In the genomic region with DNA sequence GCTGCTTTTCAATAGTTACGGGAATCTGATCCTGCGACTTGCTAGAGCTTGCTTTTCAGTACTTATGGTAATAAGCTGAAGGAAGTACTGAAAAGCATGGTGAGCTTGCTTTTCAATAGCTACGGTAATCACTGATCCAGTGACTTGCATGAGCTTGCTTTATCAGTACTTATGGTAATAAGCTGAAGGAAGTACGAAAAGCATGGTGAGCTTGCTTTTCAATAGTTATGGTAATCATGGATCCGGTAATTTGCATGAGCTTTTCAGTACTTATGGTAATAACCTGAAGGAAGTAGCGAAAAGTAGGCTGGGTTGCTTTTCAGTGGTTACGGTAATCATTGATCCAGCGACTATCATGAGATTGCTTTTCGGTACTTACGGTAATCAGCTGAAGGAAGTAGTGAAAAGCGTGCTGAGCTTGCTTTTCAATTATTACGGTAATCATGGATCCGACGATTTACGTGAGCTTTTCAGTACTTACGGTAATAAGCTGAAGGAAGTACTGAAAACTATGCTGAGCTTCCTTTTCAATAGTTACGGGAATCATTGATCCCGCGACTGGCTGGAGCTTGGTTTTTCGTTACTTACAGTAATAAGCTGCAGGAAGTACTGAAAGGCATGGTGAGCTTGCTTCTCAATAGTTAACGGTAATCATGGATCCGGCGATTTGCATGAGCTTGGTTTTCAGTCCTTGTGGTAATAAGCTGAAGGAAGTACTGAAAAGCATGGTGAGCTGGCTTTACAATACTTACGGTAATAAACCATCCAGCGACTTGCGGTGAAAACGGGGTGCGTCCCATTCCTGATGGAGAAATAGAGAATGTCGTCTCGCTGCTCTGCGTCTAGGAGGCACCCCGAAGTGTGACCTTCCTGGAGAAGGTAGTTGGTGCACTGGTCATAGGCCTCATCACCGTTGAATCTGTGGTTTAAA, we compare ENCODE assay signal across 8 cellular contexts. TPM values are rescaled to one million over a fixed set of nuclear protein-coding genes. Genes with fewer than 3 reads are reported as not detected.
DNase-seq lines count a peak whose midpoint lies in the region; ATAC-seq and TF ChIP-seq lines count a peak whose summit lies in the region.

No MANE protein-coding gene starts in this region.

- peaks cover 43% of the 10 kb centered on the region for H3K4me1 Mint-ChIP-seq in activated CD4-positive, alpha-beta T cell treated with anti-CD3 and anti-CD28 coated beads, Interleukin-2, amount 10 ng/mL, durations not matched to agents 7 days and 5 days

- no peaks in the 10 kb centered on the region for H3K27me3 ChIP-seq in upper lobe of left lung

- peak overlapping the region; percentile 66 for H3K4me3 Mint-ChIP-seq in activated CD4-positive, alpha-beta T cell treated with anti-CD3 and anti-CD28 coated beads, Interleukin-2, amount 10 ng/mL, durations not matched to agents 7 days and 5 days

- POLR2A ChIA-PET in activated CD4-positive, alpha-beta T cell treated with anti-CD3 and anti-CD28 coated beads, Interleukin-2, amount 10 ng/mL, durations not matched to agents 7 days and 5 days (lab: Charles Lee) = no interaction called here

- no peak for TF ChIP-seq CTCF in upper lobe of left lung (IDR thresholded peaks at IDR 0.05)

- CTCF ChIA-PET in activated CD4-positive, alpha-beta T cell treated with anti-CD3 and anti-CD28 coated beads, Interleukin-2, amount 10 ng/mL, durations not matched to agents 7 days and 5 days (lab: Charles Lee) = no interaction called here

- TF ChIP-seq POLR2A in upper lobe of left lung (IDR thresholded peaks at IDR 0.05) = no peak

- H3K27ac ChIP-seq in epithelial cell of prostate (no peak overlapping the region), upper lobe of left lung (no peak overlapping the region)

- no peaks in the 10 kb centered on the region for H3K36me3 ChIP-seq in upper lobe of left lung

- peaks cover 6% of the 10 kb centered on the region for H3K9me3 Mint-ChIP-seq in activated CD4-positive, alpha-beta T cell treated with anti-CD3 and anti-CD28 coated beads, Interleukin-2, amount 10 ng/mL, durations not matched to agents 7 days and 5 days

- peak overlapping the region; percentile 33 for H3K27ac Mint-ChIP-seq in activated CD4-positive, alpha-beta T cell treated with anti-CD3 and anti-CD28 coated beads, Interleukin-2, amount 10 ng/mL, durations not matched to agents 7 days and 5 days

- 2 to 5% methylated on average over 33 of the region's 33 CpGs for WGBS in upper lobe of left lung, 2 donors

- H3K9me3 ChIP-seq in upper lobe of left lung = no peaks in the 10 kb centered on the region

- ATAC-seq in upper lobe of left lung (ENCODE audit: low FRiP score in 2 of 2) = peak in 1 of 2 donors; percentile 92

- H3K4me1 ChIP-seq in upper lobe of left lung = peaks cover 10 to 25% (median 12%) of the 10 kb centered on the region in 4 donors

- TF ChIP-seq EP300 in upper lobe of left lung (IDR thresholded peaks at IDR 0.05) = no peak

- peaks cover 4% of the 10 kb centered on the region for H3K27me3 Mint-ChIP-seq in activated CD4-positive, alpha-beta T cell treated with anti-CD3 and anti-CD28 coated beads, Interleukin-2, amount 10 ng/mL, durations not matched to agents 7 days and 5 days

- peak overlapping the region in 3 of 4 donors; percentile 28 to 42 (median 36) for H3K4me3 ChIP-seq in upper lobe of left lung

- DNase-seq in activated CD8-positive, alpha-beta memory T cell treated with anti-CD3 and anti-CD28 coated beads for 24 hours = peak; percentile 73
- DNase-seq in activated CD8-positive, alpha-beta memory T cell treated with anti-CD3 and anti-CD28 coated beads, Interleukin-2, amount 50 U/mL, for 4 hours = no peak
- peak; percentile 48 for DNase-seq in activated CD4-positive, alpha-beta T cell treated with anti-CD3 and anti-CD28 coated beads, Interleukin-2, amount 10 ng/mL, durations not matched to agents 7 days and 5 days
- DNase-seq in epithelial cell of prostate (ENCODE audit: low read depth, low spot score) (peak; percentile 72), middle frontal gyrus (ENCODE audit: extremely low spot score, low spot score) (peak; percentile 58), upper lobe of left lung (no peak), hippocampal formation (lab: John Stamatoyannopoulos, UW) (no peak), NCI-H2081 (lab: John Stamatoyannopoulos, UW) (no peak)

- peaks cover 12% of the 10 kb centered on the region for H3K36me3 Mint-ChIP-seq in activated CD4-positive, alpha-beta T cell treated with anti-CD3 and anti-CD28 coated beads, Interleukin-2, amount 10 ng/mL, durations not matched to agents 7 days and 5 days (ENCODE audit: low read depth)

RNA-seq across cellular contexts. Expression of a gene that starts 6.5 kb away (rescaled TPM):
- 1 to 10 TPM; 3.4 to 4.5 TPM for total RNA-seq in activated CD4-positive, alpha-beta T cell treated with anti-CD3 and anti-CD28 coated beads, Interleukin-2, amount 10 ng/mL, durations not matched to agents 7 days and 5 days
- total RNA-seq in upper lobe of left lung = 1 to 10 TPM in 2 of 6 donors, under 1 TPM in 2, not detected in 2; 0.44 to 1.6 (median 0.76) TPM

Comparison
In these comparisons a context has a peak if more than half of its experiments do, and no peak if none do; other contexts are left out.
1. DNase-seq: peak in activated CD8-positive, alpha-beta memory T cell treated with anti-CD3 and anti-CD28 coated beads for 24 hours (single experiment), activated CD4-positive, alpha-beta T cell treated with anti-CD3 and anti-CD28 coated beads, Interleukin-2, amount 10 ng/mL, durations not matched to agents 7 days and 5 days (single experiment), epithelial cell of prostate (single experiment) and middle frontal gyrus (single experiment); none in activated CD8-positive, alpha-beta memory T cell treated with anti-CD3 and anti-CD28 coated beads, Interleukin-2, amount 50 U/mL, for 4 hours (single experiment), upper lobe of left lung (0 of 2), hippocampal formation (0 of 2) and NCI-H2081 (0 of 2).